ENCODE assay signal across 25 cellular contexts in the genomic region with DNA sequence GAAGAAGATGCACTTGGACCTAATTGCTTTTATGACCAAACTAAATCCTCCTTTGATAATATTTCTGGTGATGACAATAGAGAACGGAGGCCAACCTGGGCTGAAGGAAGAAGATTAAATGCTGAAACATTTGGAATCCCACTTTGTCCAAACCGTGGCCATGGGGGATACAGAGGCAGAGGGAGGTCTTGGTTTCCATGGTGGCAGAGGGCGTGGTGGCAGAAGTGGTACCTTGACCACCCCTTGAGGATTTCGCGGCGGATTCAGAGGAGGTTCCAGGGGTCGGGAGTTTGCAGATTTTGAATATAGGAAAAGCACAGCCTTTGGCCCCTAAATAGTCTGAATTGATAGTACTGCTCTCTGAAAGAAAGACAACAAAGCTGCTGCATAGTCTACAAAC. TPM values are rescaled to one million over a fixed set of nuclear protein-coding genes. Genes with fewer than 3 reads are reported as not detected.
"Had no signal": no experiment of that assay in that cellular context is flagged by ENCODE, and none has a peak within 500 bp of the region (broad histone marks: within the 10 kb centered on the region; RNA-seq: fewer than 3 reads in every experiment).

No MANE protein-coding gene starts in this region.

- H3K4me1 ChIP-seq: SJSA1 had no signal

- ATAC-seq: K562 had no signal

- H3K4me3 Mint-ChIP-seq: IgD-negative memory B cell had no signal

- H3K36me3 ChIP-seq: SJSA1 had no signal

- H3K27ac ChIP-seq: KMS-11, SJSA1, SK-N-MC had no signal

- H3K9me3 ChIP-seq: SJSA1 had no signal

- H3K36me3 Mint-ChIP-seq: IgD-negative memory B cell had no signal

- H3K4me3 ChIP-seq: K562, SJSA1, SK-N-MC had no signal

- FAIRE-seq: K562, RCC 7860 had no signal

- H3K27ac Mint-ChIP-seq: IgD-negative memory B cell had no signal

- DNase-seq: Kasumi-1, MM.1S, NCI-H1092 treated with DMSO at 0.1 percent for 48 hours, NCI-H1436, NCI-H187, NCI-H2029, NCI-H2081 treated with DMSO at 0.1 percent for 48 hours, NCI-H2171, NCI-H226, NCI-H446, NCI-H510A, NCI-H524 treated with DMSO at 0.1 percent for 48 hours, NCI-H69, NCI-H774, Right ventricle myocardium superior, RPMI8226, SIG-M5 had no signal

RNA-seq across cellular contexts. Expression of gene LILRB3, which starts 7.2 kb away (rescaled TPM):
- total RNA-seq: HT1080, K562, M059J, SJSA1 had no signal

RNA-seq across cellular contexts. Expression of gene LILRA6, which starts 12.6 kb away (rescaled TPM):
- total RNA-seq: HT1080, K562, M059J, SJSA1 had no signal

RNA-seq across cellular contexts. Expression of gene LILRB5, which starts 27.0 kb away (rescaled TPM):
- total RNA-seq: HT1080, K562, M059J, SJSA1 had no signal
- polyA plus RNA-seq: IgD-negative memory B cell, K562 had no signal
